In the genomic region with DNA sequence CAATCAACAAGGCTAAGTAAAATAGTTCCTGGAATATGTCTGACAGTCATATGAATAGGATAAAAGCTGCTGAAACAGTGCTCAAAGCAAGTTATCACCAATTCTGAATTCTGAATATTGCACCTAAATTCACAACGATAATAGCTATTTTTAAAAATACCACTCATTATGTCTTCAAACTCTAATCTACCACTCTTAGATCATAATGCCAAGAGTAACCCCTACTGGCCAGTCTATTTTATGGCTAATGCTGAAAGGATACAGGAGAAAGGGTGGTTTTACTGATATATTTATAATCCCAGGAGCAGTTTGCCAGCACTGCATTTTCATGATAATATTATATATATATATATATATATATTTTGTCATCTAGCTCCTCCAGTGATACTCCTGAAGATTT, we compare ENCODE assay signal across 9 cellular contexts.
DNase-seq lines count a peak whose midpoint lies in the region; ATAC-seq and TF ChIP-seq lines count a peak whose summit lies in the region.
"Had no signal": no experiment of that assay in that cellular context is flagged by ENCODE, and none has a peak within 500 bp of the region (broad histone marks: within the 10 kb centered on the region; RNA-seq: fewer than 3 reads in every experiment).

No MANE protein-coding gene starts in this region.

- ATAC-seq in sciatic nerve (peak; percentile 44), GM21423 (IDR thresholded peaks at IDR 0.05; ENCODE audit: unreplicated experiment) (no peak), GM21381 (IDR thresholded peaks at IDR 0.05; ENCODE audit: unreplicated experiment) (no peak)

- TF ChIP-seq EP300 in Ishikawa (IDR thresholded peaks at IDR 0.05; ENCODE audit: borderline replicate concordance) = no peak

- intact Hi-C loops in sciatic nerve (cut with DNase I) = no loop called here

- peak in 2 of 3 experiments; percentile 1 to 22 for DNase-seq in NCI-H1417 (lab: John Stamatoyannopoulos, UW)
- DNase-seq in NCI-H1417 treated with DMSO at 0.1 percent for 48 hours (lab: John Stamatoyannopoulos, UW) = no peak
- DNase-seq in cerebellum (ENCODE audit: low spot score) = peak; percentile 2
- DNase-seq in sciatic nerve (ENCODE audit: low spot score) = no peak
- no peak for DNase-seq in retina
- DNase-seq: natural killer cell had no signal

- TF ChIP-seq RAD21 in Ishikawa (IDR thresholded peaks at IDR 0.05; ENCODE audit: low read depth) = peak; percentile 63

TF ChIP-seq in Ishikawa, 13 proteins besides CTCF, POLR2A, EP300 and RAD21:
- TF ChIP-seq NFIC (IDR thresholded peaks at IDR 0.05) = no peak
- TF ChIP-seq TAF1 (IDR thresholded peaks at IDR 0.05; ENCODE audit: low read depth) = no peak
- no peak for TF ChIP-seq YY1 (IDR thresholded peaks at IDR 0.05; ENCODE audit: low read depth)
- no peak for TF ChIP-seq EGR1 (IDR thresholded peaks at IDR 0.05)
- no peak for TF ChIP-seq ZBTB7A (IDR thresholded peaks at IDR 0.05; ENCODE audit: low read depth)
- no peak for TF ChIP-seq TCF12 (IDR thresholded peaks at IDR 0.05; ENCODE audit: low read depth)
- TF ChIP-seq, protein P1, sequence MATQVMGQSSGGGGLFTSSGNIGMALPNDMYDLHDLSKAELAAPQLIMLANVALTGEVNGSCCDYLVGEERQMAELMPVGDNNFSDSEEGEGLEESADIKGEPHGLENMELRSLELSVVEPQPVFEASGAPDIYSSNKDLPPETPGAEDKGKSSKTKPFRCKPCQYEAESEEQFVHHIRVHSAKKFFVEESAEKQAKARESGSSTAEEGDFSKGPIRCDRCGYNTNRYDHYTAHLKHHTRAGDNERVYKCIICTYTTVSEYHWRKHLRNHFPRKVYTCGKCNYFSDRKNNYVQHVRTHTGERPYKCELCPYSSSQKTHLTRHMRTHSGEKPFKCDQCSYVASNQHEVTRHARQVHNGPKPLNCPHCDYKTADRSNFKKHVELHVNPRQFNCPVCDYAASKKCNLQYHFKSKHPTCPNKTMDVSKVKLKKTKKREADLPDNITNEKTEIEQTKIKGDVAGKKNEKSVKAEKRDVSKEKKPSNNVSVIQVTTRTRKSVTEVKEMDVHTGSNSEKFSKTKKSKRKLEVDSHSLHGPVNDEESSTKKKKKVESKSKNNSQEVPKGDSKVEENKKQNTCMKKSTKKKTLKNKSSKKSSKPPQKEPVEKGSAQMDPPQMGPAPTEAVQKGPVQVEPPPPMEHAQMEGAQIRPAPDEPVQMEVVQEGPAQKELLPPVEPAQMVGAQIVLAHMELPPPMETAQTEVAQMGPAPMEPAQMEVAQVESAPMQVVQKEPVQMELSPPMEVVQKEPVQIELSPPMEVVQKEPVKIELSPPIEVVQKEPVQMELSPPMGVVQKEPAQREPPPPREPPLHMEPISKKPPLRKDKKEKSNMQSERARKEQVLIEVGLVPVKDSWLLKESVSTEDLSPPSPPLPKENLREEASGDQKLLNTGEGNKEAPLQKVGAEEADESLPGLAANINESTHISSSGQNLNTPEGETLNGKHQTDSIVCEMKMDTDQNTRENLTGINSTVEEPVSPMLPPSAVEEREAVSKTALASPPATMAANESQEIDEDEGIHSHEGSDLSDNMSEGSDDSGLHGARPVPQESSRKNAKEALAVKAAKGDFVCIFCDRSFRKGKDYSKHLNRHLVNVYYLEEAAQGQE (IDR thresholded peaks at IDR 0.05; ENCODE audit: low read depth) = no peak
- TF ChIP-seq, protein P2, sequence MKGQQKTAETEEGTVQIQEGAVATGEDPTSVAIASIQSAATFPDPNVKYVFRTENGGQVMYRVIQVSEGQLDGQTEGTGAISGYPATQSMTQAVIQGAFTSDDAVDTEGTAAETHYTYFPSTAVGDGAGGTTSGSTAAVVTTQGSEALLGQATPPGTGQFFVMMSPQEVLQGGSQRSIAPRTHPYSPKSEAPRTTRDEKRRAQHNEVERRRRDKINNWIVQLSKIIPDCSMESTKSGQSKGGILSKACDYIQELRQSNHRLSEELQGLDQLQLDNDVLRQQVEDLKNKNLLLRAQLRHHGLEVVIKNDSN (IDR thresholded peaks at IDR 0.05) = no peak
- TF ChIP-seq, protein P3, sequence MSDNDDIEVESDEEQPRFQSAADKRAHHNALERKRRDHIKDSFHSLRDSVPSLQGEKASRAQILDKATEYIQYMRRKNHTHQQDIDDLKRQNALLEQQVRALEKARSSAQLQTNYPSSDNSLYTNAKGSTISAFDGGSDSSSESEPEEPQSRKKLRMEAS (IDR thresholded peaks at IDR 0.05) = no peak
- TF ChIP-seq CREB1 (IDR thresholded peaks at IDR 0.05; ENCODE audit: low read depth) = no peak
- TF ChIP-seq TEAD4 (IDR thresholded peaks at IDR 0.05) = no peak
- no peak for TF ChIP-seq FOXM1 (IDR thresholded peaks at IDR 0.05; ENCODE audit: borderline replicate concordance, low read depth)
- no peak for TF ChIP-seq CEBPB (IDR thresholded peaks at IDR 0.05)

Comparison
In these comparisons a context has a peak if more than half of its experiments do, and no peak if none do; other contexts are left out.
1. DNase-seq: peak in NCI-H1417 (2 of 3) and cerebellum (single experiment); none in NCI-H1417 treated with DMSO at 0.1 percent for 48 hours (single experiment), sciatic nerve (single experiment) and retina (single experiment).